8 cellular contexts compared by ENCODE assay signal in the genomic region with DNA sequence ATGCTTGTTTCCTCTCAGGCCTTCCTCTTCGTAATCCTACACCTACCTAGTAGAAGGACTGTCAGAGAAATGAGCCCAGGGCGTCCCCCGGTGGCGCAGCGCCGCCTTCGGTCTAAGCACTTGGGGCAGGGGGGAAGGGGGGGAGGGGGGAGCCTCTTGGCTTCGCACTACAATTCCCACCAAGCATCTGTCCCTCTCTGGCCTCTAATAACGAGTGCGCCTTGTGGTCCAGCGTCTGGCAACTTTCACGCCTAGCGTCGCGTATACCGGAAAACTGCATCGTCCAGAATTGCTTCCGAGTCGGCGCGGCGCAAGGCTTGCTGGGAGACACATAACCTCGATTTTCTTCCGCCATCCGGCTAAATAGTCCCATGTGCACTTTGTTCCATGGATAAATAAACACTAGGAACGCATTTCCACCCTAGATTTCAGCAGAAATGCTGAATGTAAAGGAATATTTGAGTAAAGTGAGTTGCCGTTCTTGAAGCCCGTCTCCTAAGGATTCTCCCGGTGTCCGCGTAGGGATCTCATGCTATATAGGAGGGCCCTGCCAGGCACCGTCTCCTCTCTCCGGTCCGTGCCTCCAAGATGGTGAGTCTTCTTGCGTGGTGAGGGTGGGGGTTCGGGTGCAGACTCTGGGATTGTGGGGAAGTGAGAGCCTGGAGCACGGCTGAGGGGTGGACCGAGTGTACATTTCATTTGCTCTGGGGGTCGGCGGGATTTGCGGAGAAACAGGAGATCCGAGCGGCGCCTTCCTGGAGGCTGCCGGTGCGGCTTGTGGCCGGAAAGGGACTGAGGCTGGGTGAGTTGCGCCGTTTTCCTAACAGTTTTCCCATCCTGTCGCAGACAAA. TPM values are rescaled to one million over a fixed set of nuclear protein-coding genes. Genes with fewer than 3 reads are reported as not detected.
DNase-seq lines count a peak whose midpoint lies in the region; ATAC-seq and TF ChIP-seq lines count a peak whose summit lies in the region.

A gene (plus strand): TSS at position 340 of the 851 bp plus-strand sequence. CDS start 249 bp downstream, at position 589.

- peaks cover 8% of the 10 kb centered on the region for H3K4me1 ChIP-seq in thymus (ENCODE audit: control insufficient read depth, insufficient read depth, low read length)

- no peaks in the 10 kb centered on the region for H3K27me3 ChIP-seq in thymus (ENCODE audit: control insufficient read depth, insufficient read depth)

- under 1% methylated on average over 50 of the region's 50 CpGs for WGBS in thymus

- H3K36me3 Mint-ChIP-seq in activated naive CD8-positive, alpha-beta T cell treated with anti-CD3 and anti-CD28 coated beads for 36 hours: peaks cover 49% of the 10 kb centered on the region
- peaks cover 15% of the 10 kb centered on the region for H3K36me3 Mint-ChIP-seq in osteocyte (ENCODE audit: unreplicated experiment)

- TF ChIP-seq CTCF in GM12865 (IDR thresholded peaks at IDR 0.05; ENCODE audit: insufficient read depth, low read depth, low read length, missing control alignments) (peak; percentile 56), osteocyte (IDR thresholded peaks at IDR 0.05) (peak; percentile 62)

- intact Hi-C loops in head of caudate nucleus (cut with DNase I): loop anchor here (5.0 to 10.0 kb wide), 2 partner anchors 45 to 63 kb away; a partner anchor contains a TSS

- no peaks in the 10 kb centered on the region for H3K9me3 ChIP-seq in thymus (ENCODE audit: control insufficient read depth)

- H3K4me3 Mint-ChIP-seq in activated naive CD8-positive, alpha-beta T cell treated with anti-CD3 and anti-CD28 coated beads for 36 hours: peak within 1 kb of the TSS; percentile 97
- peak within 1 kb of the TSS; percentile 97 for H3K4me3 Mint-ChIP-seq in osteocyte (ENCODE audit: unreplicated experiment)

- no peaks in the 10 kb centered on the region for H3K27me3 Mint-ChIP-seq in activated naive CD8-positive, alpha-beta T cell treated with anti-CD3 and anti-CD28 coated beads for 36 hours
- no peaks in the 10 kb centered on the region for H3K27me3 Mint-ChIP-seq in osteocyte (ENCODE audit: unreplicated experiment)

- no peaks in the 10 kb centered on the region for H3K9me3 Mint-ChIP-seq in activated naive CD8-positive, alpha-beta T cell treated with anti-CD3 and anti-CD28 coated beads for 36 hours
- no peaks in the 10 kb centered on the region for H3K9me3 Mint-ChIP-seq in osteocyte (ENCODE audit: unreplicated experiment)

- peaks cover 59% of the 10 kb centered on the region for H3K4me1 Mint-ChIP-seq in activated naive CD8-positive, alpha-beta T cell treated with anti-CD3 and anti-CD28 coated beads for 36 hours
- peaks cover 24% of the 10 kb centered on the region for H3K4me1 Mint-ChIP-seq in osteocyte (ENCODE audit: unreplicated experiment)

- H3K27ac ChIP-seq in thymus (ENCODE audit: low read depth): peak within 1 kb of the TSS; percentile 89

- peak; percentile 100 for DNase-seq in GM12865 (ENCODE audit: low read depth)
- peak; percentile 91 for DNase-seq in NCI-H1105 (lab: John Stamatoyannopoulos, UW)
- peak; percentile 89 for DNase-seq in SKM-1 treated with dmso at 0.1 percent for 144 hours (lab: John Stamatoyannopoulos, UW; ENCODE audit: unreplicated experiment)
- DNase-seq in activated naive CD8-positive, alpha-beta T cell treated with anti-CD3 and anti-CD28 coated beads for 36 hours: peak; percentile 93
- peak; percentile 83 to 97 (median 93) for DNase-seq in head of caudate nucleus
- DNase-seq in osteocyte (ENCODE audit: extremely low spot score, unreplicated experiment): peak; percentile 98

- H3K4me3 ChIP-seq in GM12865 (ENCODE audit: low read depth, low read length) (peak within 1 kb of the TSS; percentile 98), thymus (ENCODE audit: low read length) (peak within 1 kb of the TSS; percentile 92)

- H3K27ac Mint-ChIP-seq in activated naive CD8-positive, alpha-beta T cell treated with anti-CD3 and anti-CD28 coated beads for 36 hours: peak within 1 kb of the TSS; percentile 97
- peak within 1 kb of the TSS; percentile 98 for H3K27ac Mint-ChIP-seq in osteocyte (ENCODE audit: unreplicated experiment)

- peaks cover 22% of the 10 kb centered on the region for H3K36me3 ChIP-seq in thymus (ENCODE audit: control insufficient read depth, insufficient read depth)

- ATAC-seq in HG02642 (IDR thresholded peaks at IDR 0.05; ENCODE audit: poor library complexity, unreplicated experiment): peak; percentile 96

RNA-seq across cellular contexts. Expression of the gene that starts here (rescaled TPM):
- total RNA-seq in activated naive CD8-positive, alpha-beta T cell treated with anti-CD3 and anti-CD28 coated beads for 36 hours: 10 to 100 TPM; 45.1 to 47.7 TPM
- total RNA-seq in osteocyte: 25.0 and 25.3 TPM in 2 replicates
- polyA plus RNA-seq in thymus: 2,654 TPM

Comparison
In these comparisons a context has a peak if more than half of its experiments do, and no peak if none do; other contexts are left out.
1. Peak in every context shown above with its lines: DNase-seq, ATAC-seq, H3K4me3 ChIP-seq and H3K27ac ChIP-seq.